Comparison of ENCODE assay signal across 10 cellular contexts in the genomic region with DNA sequence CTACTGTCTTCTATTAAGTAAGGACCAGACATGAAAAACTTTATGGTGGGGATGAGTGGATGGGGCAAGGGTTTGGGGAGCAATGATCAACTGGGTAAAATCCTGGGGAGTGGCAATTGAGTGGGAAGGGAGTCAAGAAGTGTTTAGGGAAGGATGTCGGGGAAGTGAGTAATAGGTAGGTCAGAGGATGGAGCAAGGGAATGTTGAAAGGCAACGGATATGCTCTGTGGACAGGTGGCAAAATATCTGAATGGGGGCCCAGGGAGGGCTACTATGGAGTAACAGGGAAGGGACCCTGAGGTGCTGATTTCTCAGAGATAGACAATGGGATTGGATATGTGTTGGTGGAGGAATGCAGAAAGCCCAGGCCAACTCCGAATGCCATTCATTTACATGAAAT. TPM values are rescaled to one million over a fixed set of nuclear protein-coding genes. Genes with fewer than 3 reads are reported as not detected.
DNase-seq lines count a peak whose midpoint lies in the region; TF ChIP-seq lines count a peak whose summit lies in the region.
"Had no signal": no experiment of that assay in that cellular context is flagged by ENCODE, and none has a peak within 500 bp of the region (broad histone marks: within the 10 kb centered on the region; RNA-seq: fewer than 3 reads in every experiment).

No MANE protein-coding gene starts in this region.

- peaks cover 21 to 48% (median 34%) of the 10 kb centered on the region in 4 donors for H3K4me1 Mint-ChIP-seq in CD4-positive, alpha-beta memory T cell

- H3K9me3 Mint-ChIP-seq in CD4-positive, alpha-beta memory T cell = peaks cover 0 to 2% (median 0%) of the 10 kb centered on the region in 8 donors

- POLR2A ChIA-PET in CD4-positive, alpha-beta memory T cell (lab: Charles Lee; ENCODE audit: partially characterized antibody) = interaction anchor here (2.6 to 4.3 kb wide), 3 partner anchors 8 to 82 kb away, joined by 29 to 101 read pairs (median 91); a partner anchor contains a TSS

- peak overlapping the region; percentile 79 to 94 (median 91) for H3K27ac Mint-ChIP-seq in CD4-positive, alpha-beta memory T cell

- H3K27ac ChIP-seq in CD4-positive, alpha-beta memory T cell (ENCODE audit: low read depth, low read length) = no peak overlapping the region
- peak overlapping the region; percentile 98 for H3K27ac ChIP-seq in epithelial cell of prostate
- H3K27ac ChIP-seq in prostate gland = peak overlapping the region; percentile 93 to 97

- no peaks in the 10 kb centered on the region for H3K36me3 Mint-ChIP-seq in CD4-positive, alpha-beta memory T cell

- H3K4me3 ChIP-seq in CD4-positive, alpha-beta memory T cell (ENCODE audit: low read length in 2 of 2) = no peak overlapping the region
- no peak overlapping the region for H3K4me3 ChIP-seq in prostate gland
- H3K4me3 ChIP-seq: colonic mucosa, thoracic aorta had no signal

- TF ChIP-seq CTCF in prostate gland (IDR thresholded peaks at IDR 0.05) = no peak

- CTCF ChIA-PET in CD4-positive, alpha-beta memory T cell (lab: Charles Lee; ENCODE audit: partially characterized antibody) = interaction anchor here (1.1 to 1.2 kb wide), 2 partner anchors 25 to 39 kb away, joined by 3 to 4 read pairs; no protein-coding TSS in a partner anchor

- peaks cover 23% of the 10 kb centered on the region for H3K4me1 ChIP-seq in CD4-positive, alpha-beta memory T cell (ENCODE audit: insufficient read depth, low read length)
- peaks cover 26% of the 10 kb centered on the region for H3K4me1 ChIP-seq in prostate gland (replicated peaks)

- H3K27me3 ChIP-seq in CD4-positive, alpha-beta memory T cell (ENCODE audit: insufficient read depth, low read length) = no peaks in the 10 kb centered on the region
- H3K27me3 ChIP-seq in prostate gland (replicated peaks; ENCODE audit: insufficient read depth) = no peaks in the 10 kb centered on the region
- H3K27me3 ChIP-seq: colonic mucosa had no signal

- intact Hi-C loops in CD4-positive, alpha-beta memory T cell (cut with micrococcal nuclease) = no loop called here
- intact Hi-C loops in prostate gland (cut with DNase I) = loop anchor here (5.0 kb wide), 1 partner anchor 80 kb away; a partner anchor contains a TSS

- no peaks in the 10 kb centered on the region for H3K9me3 ChIP-seq in CD4-positive, alpha-beta memory T cell (ENCODE audit: control insufficient read depth in 1 of 2, low read length in 2 of 2)
- H3K9me3 ChIP-seq in prostate gland = no peaks in the 10 kb centered on the region
- H3K9me3 ChIP-seq: colonic mucosa, thoracic aorta had no signal

- H3K27me3 Mint-ChIP-seq in CD4-positive, alpha-beta memory T cell = no peaks in the 10 kb centered on the region

- no peak for TF ChIP-seq POLR2A in prostate gland (IDR thresholded peaks at IDR 0.05)

- WGBS in prostate gland = 82% methylated on average over 3 of the region's 3 CpGs

- peak overlapping the region in 4 of 8 donors; percentile 55 to 68 (median 60) for H3K4me3 Mint-ChIP-seq in CD4-positive, alpha-beta memory T cell

- no peak for DNase-seq in CD4-positive, alpha-beta memory T cell
- DNase-seq in NCI-H226 (peak; percentile 64), epithelial cell of prostate (ENCODE audit: low read depth, low spot score) (no peak), prostate gland (ENCODE audit: low spot score) (no peak), OCI-M1 (lab: John Stamatoyannopoulos, UW) (no peak), NCI-H345 (lab: John Stamatoyannopoulos, UW) (no peak), glomerular visceral epithelial cell (ENCODE audit: extremely low spot score) (no peak), HK-2 (ENCODE audit: unreplicated experiment) (no peak)
- DNase-seq: colonic mucosa had no signal

- H3K36me3 ChIP-seq in CD4-positive, alpha-beta memory T cell (ENCODE audit: insufficient read depth, low read length) = no peaks in the 10 kb centered on the region
- no peaks in the 10 kb centered on the region for H3K36me3 ChIP-seq in prostate gland
- H3K36me3 ChIP-seq: colonic mucosa, thoracic aorta had no signal

RNA-seq across cellular contexts. Expression of a gene that starts 21.4 kb away (rescaled TPM):
- total RNA-seq in CD4-positive, alpha-beta memory T cell = 1 to 10 TPM; 4.1 to 4.3 TPM
- 100 to 1,000 TPM; 162 to 519 TPM for polyA plus RNA-seq in CD4-positive, alpha-beta memory T cell
- total RNA-seq in prostate gland = 100 to 1,000 TPM in 1 of 2 donors, 10 to 100 TPM in 1; 73.9 to 127 TPM

Comparison
In these comparisons a context has a peak if more than half of its experiments do, and no peak if none do; other contexts are left out.
1. RNA of a gene that starts 21.4 kb away (total RNA-seq): 73.9 to 127 TPM in prostate gland; 4.1 to 4.3 TPM in CD4-positive, alpha-beta memory T cell; every median in the first group is over 10 times any median in the second.